In the genomic region with DNA sequence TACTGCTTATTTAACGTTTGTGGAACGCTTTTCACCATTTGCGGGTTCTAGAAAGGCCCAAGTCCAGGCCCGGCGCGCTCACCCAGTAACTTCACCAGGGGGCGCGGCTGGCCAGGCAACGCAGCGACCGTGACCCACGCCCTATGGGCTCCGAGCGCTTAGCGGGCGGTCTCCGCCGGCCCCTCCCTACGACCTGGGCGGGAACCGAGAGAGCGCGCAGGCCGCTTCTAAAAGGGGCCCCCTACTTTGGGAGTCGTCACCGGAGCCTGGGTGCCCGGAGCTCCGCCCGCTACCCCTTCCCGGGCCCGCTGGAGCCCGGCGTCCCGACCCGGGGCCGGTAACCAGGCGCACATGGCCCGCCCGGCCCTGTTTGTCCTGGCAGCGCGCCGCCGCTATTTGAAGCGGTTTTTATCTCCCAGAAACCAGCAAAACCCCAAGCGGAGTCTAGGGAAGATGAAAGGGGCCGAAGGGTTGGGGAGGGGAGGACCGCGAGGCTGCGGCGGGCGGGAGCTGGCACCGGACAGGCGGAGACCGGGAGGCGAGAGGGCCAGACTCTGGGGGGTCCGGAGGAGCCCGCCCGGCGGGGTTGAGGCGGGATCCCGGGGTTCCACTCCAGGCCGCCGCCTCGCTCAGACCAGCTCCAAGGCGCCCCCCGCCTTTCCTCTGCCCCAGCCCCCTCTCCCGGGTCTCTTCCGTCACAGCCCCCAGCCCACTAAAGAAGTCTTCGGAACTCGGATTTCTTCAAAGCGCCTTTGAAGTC, we compare ENCODE assay signal across 1 cellular context.
A peak's percentile ranks its signal among the peaks of the same experiment; 100 is the strongest.
TF ChIP-seq lines count a peak whose summit lies in the region.

No MANE protein-coding gene starts in this region.

TF ChIP-seq in HepG2, 621 proteins besides CTCF, POLR2A, EP300 and RAD21 (continues in another document):
- TF ChIP-seq ZNF563 (CRISPR knock-in tag; IDR thresholded peaks at IDR 0.05) = peak; percentile 90
- TF ChIP-seq ZFP41 (CRISPR knock-in tag; IDR thresholded peaks at IDR 0.05; ENCODE audit: borderline replicate concordance) = peak; percentile 34; the same call in 1 of the 2 replicates
- TF ChIP-seq, protein P1, sequence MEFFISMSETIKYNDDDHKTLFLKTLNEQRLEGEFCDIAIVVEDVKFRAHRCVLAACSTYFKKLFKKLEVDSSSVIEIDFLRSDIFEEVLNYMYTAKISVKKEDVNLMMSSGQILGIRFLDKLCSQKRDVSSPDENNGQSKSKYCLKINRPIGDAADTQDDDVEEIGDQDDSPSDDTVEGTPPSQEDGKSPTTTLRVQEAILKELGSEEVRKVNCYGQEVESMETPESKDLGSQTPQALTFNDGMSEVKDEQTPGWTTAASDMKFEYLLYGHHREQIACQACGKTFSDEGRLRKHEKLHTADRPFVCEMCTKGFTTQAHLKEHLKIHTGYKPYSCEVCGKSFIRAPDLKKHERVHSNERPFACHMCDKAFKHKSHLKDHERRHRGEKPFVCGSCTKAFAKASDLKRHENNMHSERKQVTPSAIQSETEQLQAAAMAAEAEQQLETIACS (CRISPR knock-in tag; IDR thresholded peaks at IDR 0.05) = peak; percentile 66
- peak; percentile 91 for TF ChIP-seq RBFOX2 (IDR thresholded peaks at IDR 0.05; ENCODE audit: low read depth, low read length)
- TF ChIP-seq ERF (CRISPR knock-in tag; IDR thresholded peaks at IDR 0.05) = peak; percentile 87
- TF ChIP-seq RBM39 (IDR thresholded peaks at IDR 0.05; ENCODE audit: low read depth, low read length, poor library complexity, severe bottlenecking) = peak; percentile 48
- no peak for TF ChIP-seq NFE2 (CRISPR knock-in tag; IDR thresholded peaks at IDR 0.05)
- TF ChIP-seq, protein P2, sequence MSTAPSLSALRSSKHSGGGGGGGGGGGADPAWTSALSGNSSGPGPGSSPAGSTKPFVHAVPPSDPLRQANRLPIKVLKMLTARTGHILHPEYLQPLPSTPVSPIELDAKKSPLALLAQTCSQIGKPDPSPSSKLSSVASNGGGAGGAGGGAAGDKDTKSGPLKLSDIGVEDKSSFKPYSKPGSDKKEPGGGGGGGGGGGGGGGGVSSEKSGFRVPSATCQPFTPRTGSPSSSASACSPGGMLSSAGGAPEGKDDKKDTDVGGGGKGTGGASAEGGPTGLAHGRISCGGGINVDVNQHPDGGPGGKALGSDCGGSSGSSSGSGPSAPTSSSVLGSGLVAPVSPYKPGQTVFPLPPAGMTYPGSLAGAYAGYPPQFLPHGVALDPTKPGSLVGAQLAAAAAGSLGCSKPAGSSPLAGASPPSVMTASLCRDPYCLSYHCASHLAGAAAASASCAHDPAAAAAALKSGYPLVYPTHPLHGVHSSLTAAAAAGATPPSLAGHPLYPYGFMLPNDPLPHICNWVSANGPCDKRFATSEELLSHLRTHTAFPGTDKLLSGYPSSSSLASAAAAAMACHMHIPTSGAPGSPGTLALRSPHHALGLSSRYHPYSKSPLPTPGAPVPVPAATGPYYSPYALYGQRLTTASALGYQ (CRISPR knock-in tag; IDR thresholded peaks at IDR 0.05) = peak; percentile 27; the same call in 1 of the 2 replicates
- no peak for TF ChIP-seq ZNF496 (CRISPR knock-in tag; IDR thresholded peaks at IDR 0.05; ENCODE audit: insufficient replicate concordance)
- TF ChIP-seq SMARCE1 (IDR thresholded peaks at IDR 0.05; ENCODE audit: borderline replicate concordance) = no peak
- TF ChIP-seq ZNF441 (CRISPR knock-in tag; IDR thresholded peaks at IDR 0.05; ENCODE audit: borderline replicate concordance) = peak; percentile 77; the same call in 1 of the 2 replicates
- no peak for TF ChIP-seq RFX1 (IDR thresholded peaks at IDR 0.05)
- TF ChIP-seq, protein P3, sequence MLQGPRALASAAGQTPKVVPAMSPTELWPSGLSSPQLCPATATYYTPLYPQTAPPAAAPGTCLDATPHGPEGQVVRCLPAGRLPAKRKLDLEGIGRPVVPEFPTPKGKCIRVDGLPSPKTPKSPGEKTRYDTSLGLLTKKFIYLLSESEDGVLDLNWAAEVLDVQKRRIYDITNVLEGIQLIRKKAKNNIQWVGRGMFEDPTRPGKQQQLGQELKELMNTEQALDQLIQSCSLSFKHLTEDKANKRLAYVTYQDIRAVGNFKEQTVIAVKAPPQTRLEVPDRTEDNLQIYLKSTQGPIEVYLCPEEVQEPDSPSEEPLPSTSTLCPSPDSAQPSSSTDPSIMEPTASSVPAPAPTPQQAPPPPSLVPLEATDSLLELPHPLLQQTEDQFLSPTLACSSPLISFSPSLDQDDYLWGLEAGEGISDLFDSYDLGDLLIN (CRISPR knock-in tag; IDR thresholded peaks at IDR 0.05; ENCODE audit: borderline replicate concordance) = peak; percentile 95; the same call in 1 of the 2 replicates
- TF ChIP-seq HDAC1 (CRISPR knock-in tag; IDR thresholded peaks at IDR 0.05) = peak; percentile 86
- TF ChIP-seq RXRA (CRISPR knock-in tag; IDR thresholded peaks at IDR 0.05) = peak; percentile 53
- TF ChIP-seq HIVEP1 (CRISPR knock-in tag; IDR thresholded peaks at IDR 0.05) = peak; percentile 36; the same call in 1 of the 2 replicates
- TF ChIP-seq, protein P4, sequence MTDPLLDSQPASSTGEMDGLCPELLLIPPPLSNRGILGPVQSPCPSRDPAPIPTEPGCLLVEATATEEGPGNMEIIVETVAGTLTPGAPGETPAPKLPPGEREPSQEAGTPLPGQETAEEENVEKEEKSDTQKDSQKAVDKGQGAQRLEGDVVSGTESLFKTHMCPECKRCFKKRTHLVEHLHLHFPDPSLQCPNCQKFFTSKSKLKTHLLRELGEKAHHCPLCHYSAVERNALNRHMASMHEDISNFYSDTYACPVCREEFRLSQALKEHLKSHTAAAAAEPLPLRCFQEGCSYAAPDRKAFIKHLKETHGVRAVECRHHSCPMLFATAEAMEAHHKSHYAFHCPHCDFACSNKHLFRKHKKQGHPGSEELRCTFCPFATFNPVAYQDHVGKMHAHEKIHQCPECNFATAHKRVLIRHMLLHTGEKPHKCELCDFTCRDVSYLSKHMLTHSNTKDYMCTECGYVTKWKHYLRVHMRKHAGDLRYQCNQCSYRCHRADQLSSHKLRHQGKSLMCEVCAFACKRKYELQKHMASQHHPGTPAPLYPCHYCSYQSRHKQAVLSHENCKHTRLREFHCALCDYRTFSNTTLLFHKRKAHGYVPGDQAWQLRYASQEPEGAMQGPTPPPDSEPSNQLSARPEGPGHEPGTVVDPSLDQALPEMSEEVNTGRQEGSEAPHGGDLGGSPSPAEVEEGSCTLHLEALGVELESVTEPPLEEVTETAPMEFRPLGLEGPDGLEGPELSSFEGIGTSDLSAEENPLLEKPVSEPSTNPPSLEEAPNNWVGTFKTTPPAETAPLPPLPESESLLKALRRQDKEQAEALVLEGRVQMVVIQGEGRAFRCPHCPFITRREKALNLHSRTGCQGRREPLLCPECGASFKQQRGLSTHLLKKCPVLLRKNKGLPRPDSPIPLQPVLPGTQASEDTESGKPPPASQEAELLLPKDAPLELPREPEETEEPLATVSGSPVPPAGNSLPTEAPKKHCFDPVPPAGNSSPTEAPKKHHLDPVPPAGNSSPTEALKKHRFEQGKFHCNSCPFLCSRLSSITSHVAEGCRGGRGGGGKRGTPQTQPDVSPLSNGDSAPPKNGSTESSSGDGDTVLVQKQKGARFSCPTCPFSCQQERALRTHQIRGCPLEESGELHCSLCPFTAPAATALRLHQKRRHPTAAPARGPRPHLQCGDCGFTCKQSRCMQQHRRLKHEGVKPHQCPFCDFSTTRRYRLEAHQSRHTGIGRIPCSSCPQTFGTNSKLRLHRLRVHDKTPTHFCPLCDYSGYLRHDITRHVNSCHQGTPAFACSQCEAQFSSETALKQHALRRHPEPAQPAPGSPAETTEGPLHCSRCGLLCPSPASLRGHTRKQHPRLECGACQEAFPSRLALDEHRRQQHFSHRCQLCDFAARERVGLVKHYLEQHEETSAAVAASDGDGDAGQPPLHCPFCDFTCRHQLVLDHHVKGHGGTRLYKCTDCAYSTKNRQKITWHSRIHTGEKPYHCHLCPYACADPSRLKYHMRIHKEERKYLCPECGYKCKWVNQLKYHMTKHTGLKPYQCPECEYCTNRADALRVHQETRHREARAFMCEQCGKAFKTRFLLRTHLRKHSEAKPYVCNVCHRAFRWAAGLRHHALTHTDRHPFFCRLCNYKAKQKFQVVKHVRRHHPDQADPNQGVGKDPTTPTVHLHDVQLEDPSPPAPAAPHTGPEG (CRISPR knock-in tag; IDR thresholded peaks at IDR 0.05) = peak; percentile 67
- TF ChIP-seq, protein P5, sequence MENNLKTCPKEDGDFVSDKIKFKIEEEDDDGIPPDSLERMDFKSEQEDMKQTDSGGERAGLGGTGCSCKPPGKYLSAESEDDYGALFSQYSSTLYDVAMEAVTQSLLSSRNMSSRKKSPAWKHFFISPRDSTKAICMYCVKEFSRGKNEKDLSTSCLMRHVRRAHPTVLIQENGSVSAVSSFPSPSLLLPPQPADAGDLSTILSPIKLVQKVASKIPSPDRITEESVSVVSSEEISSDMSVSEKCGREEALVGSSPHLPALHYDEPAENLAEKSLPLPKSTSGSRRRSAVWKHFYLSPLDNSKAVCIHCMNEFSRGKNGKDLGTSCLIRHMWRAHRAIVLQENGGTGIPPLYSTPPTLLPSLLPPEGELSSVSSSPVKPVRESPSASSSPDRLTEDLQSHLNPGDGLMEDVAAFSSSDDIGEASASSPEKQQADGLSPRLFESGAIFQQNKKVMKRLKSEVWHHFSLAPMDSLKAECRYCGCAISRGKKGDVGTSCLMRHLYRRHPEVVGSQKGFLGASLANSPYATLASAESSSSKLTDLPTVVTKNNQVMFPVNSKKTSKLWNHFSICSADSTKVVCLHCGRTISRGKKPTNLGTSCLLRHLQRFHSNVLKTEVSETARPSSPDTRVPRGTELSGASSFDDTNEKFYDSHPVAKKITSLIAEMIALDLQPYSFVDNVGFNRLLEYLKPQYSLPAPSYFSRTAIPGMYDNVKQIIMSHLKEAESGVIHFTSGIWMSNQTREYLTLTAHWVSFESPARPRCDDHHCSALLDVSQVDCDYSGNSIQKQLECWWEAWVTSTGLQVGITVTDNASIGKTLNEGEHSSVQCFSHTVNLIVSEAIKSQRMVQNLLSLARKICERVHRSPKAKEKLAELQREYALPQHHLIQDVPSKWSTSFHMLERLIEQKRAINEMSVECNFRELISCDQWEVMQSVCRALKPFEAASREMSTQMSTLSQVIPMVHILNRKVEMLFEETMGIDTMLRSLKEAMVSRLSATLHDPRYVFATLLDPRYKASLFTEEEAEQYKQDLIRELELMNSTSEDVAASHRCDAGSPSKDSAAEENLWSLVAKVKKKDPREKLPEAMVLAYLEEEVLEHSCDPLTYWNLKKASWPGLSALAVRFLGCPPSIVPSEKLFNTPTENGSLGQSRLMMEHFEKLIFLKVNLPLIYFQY (CRISPR knock-in tag; IDR thresholded peaks at IDR 0.05; ENCODE audit: borderline replicate concordance) = peak; percentile 95; the same call in 1 of the 2 replicates
- TF ChIP-seq, protein P6, sequence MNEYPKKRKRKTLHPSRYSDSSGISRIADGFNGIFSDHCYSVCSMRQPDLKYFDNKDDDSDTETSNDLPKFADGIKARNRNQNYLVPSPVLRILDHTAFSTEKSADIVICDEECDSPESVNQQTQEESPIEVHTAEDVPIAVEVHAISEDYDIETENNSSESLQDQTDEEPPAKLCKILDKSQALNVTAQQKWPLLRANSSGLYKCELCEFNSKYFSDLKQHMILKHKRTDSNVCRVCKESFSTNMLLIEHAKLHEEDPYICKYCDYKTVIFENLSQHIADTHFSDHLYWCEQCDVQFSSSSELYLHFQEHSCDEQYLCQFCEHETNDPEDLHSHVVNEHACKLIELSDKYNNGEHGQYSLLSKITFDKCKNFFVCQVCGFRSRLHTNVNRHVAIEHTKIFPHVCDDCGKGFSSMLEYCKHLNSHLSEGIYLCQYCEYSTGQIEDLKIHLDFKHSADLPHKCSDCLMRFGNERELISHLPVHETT (CRISPR knock-in tag; conservative IDR thresholded peaks at IDR 0.05) = peak; percentile 93
- peak; percentile 37; the same call in 1 of the 2 replicates for TF ChIP-seq CBFB (CRISPR knock-in tag; IDR thresholded peaks at IDR 0.05)
- TF ChIP-seq, protein P7, sequence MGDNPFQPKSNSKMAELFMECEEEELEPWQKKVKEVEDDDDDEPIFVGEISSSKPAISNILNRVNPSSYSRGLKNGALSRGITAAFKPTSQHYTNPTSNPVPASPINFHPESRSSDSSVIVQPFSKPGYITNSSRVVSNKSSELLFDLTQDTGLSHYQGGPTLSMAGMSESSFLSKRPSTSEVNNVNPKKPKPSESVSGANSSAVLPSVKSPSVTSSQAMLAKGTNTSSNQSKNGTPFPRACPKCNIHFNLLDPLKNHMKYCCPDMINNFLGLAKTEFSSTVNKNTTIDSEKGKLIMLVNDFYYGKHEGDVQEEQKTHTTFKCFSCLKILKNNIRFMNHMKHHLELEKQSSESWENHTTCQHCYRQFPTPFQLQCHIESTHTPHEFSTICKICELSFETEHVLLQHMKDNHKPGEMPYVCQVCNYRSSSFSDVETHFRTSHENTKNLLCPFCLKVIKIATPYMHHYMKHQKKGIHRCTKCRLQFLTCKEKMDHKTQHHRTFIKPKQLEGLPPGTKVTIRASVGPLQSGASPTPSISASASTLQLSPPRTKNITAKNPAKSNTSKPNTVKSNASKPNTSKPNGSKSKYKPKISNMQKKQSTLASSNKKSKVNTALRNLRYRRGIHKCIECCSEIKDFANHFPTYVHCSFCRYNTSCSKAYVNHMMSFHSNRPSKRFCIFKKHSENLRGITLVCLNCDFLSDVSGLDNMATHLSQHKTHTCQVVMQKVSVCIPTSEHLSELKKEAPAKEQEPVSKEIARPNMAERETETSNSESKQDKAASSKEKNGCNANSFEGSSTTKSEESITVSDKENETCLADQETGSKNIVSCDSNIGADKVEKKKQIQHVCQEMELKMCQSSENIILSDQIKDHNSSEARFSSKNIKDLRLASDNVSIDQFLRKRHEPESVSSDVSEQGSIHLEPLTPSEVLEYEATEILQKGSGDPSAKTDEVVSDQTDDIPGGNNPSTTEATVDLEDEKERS (CRISPR knock-in tag; IDR thresholded peaks at IDR 0.05) = 0 out of 2 replicates have a peak, but pooled peaks have one; percentile 37
- TF ChIP-seq, protein P8, sequence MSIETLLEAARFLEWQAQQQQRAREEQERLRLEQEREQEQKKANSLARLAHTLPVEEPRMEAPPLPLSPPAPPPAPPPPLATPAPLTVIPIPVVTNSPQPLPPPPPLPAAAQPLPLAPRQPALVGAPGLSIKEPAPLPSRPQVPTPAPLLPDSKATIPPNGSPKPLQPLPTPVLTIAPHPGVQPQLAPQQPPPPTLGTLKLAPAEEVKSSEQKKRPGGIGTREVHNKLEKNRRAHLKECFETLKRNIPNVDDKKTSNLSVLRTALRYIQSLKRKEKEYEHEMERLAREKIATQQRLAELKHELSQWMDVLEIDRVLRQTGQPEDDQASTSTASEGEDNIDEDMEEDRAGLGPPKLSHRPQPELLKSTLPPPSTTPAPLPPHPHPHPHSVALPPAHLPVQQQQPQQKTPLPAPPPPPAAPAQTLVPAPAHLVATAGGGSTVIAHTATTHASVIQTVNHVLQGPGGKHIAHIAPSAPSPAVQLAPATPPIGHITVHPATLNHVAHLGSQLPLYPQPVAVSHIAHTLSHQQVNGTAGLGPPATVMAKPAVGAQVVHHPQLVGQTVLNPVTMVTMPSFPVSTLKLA (IDR thresholded peaks at IDR 0.05) = peak; percentile 13; the same call in 1 of the 2 replicates
- TF ChIP-seq SOX5 (CRISPR knock-in tag; IDR thresholded peaks at IDR 0.05; ENCODE audit: borderline replicate concordance) = peak; percentile 43; the same call in 1 of the 2 replicates
- TF ChIP-seq PHF21A (CRISPR knock-in tag; IDR thresholded peaks at IDR 0.05) = peak; percentile 87; the same call in 1 of the 2 replicates
